In the genomic region with DNA sequence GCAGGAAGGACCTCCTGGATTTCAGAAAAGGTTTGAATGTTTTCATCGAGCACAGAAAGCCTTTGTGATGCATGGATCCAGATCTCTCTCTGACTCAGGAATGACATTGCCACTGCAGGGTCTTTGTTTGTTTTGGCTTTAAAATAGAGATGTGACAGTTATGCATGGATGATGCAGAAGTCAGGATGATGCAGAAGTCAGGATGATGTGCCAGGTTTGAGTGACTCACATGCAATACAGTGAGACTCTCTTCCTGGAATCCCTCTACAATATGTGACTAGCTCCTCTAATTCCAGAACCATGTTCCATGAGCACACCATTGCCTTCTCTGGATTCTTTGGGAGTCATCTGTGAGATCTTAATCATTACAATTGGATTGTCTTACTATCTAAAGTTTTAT, we compare ENCODE assay signal across 14 cellular contexts.
DNase-seq lines count a peak whose midpoint lies in the region; ATAC-seq lines count a peak whose summit lies in the region.
"Had no signal": no experiment of that assay in that cellular context is flagged by ENCODE, and none has a peak within 500 bp of the region (broad histone marks: within the 10 kb centered on the region; RNA-seq: fewer than 3 reads in every experiment).

No MANE protein-coding gene starts in this region.

- no peaks in the 10 kb centered on the region for H3K9me3 ChIP-seq in MG63
- H3K9me3 ChIP-seq: BE2C, psoas muscle had no signal

- H3K4me3 ChIP-seq in MG63, result no peak overlapping the region
- H3K4me3 ChIP-seq: psoas muscle had no signal

- no peaks in the 10 kb centered on the region for H3K27me3 ChIP-seq in MG63
- H3K27me3 ChIP-seq: BE2C had no signal

- no peaks in the 10 kb centered on the region for H3K36me3 ChIP-seq in MG63
- H3K36me3 ChIP-seq: BE2C had no signal

- DNase-seq in Caki2 (ENCODE audit: low read depth), result peak; percentile 83
- peak; percentile 78 for DNase-seq in MG63
- DNase-seq in astrocyte of the hippocampus (ENCODE audit: low read depth, low spot score), result peak; percentile 61
- peak; percentile 40 for DNase-seq in islet precursor cell
- no peak for DNase-seq in NCI-H128 (lab: John Stamatoyannopoulos, UW; ENCODE audit: unreplicated experiment)
- no peak for DNase-seq in mesenteric fat pad (ENCODE audit: low spot score)
- DNase-seq in T-helper 1 cell, result no peak
- DNase-seq: activated CD4-positive, alpha-beta T cell treated with anti-CD3 and anti-CD28 coated beads for 1 hour; BE2C; NCI-H2171 treated with DMSO at 0.1 percent for 48 hours; psoas muscle; stimulated activated CD4-positive, alpha-beta T cell treated with anti-CD3 and anti-CD28 coated beads, Interleukin-15, amount 100 ng/mL, for 24 hours had no signal

- in situ Hi-C loops in Caki2 (cut with HindIII; ENCODE audit: low pct_unique_long_range_greater_than_20kb, low sequenced_read_pairs), result no loop called here

- no peak for ATAC-seq in HG03095 (IDR thresholded peaks at IDR 0.05; ENCODE audit: unreplicated experiment)
- ATAC-seq: activated naive CD4-positive, alpha-beta T cell treated with anti-CD3 and anti-CD28 coated beads, Interleukin-2, amount 50 U/mL, for 72 hours; psoas muscle had no signal

Comparison
In these comparisons a context has a peak if more than half of its experiments do, and no peak if none do; other contexts are left out.
1. DNase-seq: peak in Caki2 (single experiment), MG63 (single experiment), astrocyte of the hippocampus (single experiment) and islet precursor cell (single experiment); none in NCI-H128 (single experiment), mesenteric fat pad (single experiment) and T-helper 1 cell (0 of 5).